10 cellular contexts compared by ENCODE assay signal in the genomic region with DNA sequence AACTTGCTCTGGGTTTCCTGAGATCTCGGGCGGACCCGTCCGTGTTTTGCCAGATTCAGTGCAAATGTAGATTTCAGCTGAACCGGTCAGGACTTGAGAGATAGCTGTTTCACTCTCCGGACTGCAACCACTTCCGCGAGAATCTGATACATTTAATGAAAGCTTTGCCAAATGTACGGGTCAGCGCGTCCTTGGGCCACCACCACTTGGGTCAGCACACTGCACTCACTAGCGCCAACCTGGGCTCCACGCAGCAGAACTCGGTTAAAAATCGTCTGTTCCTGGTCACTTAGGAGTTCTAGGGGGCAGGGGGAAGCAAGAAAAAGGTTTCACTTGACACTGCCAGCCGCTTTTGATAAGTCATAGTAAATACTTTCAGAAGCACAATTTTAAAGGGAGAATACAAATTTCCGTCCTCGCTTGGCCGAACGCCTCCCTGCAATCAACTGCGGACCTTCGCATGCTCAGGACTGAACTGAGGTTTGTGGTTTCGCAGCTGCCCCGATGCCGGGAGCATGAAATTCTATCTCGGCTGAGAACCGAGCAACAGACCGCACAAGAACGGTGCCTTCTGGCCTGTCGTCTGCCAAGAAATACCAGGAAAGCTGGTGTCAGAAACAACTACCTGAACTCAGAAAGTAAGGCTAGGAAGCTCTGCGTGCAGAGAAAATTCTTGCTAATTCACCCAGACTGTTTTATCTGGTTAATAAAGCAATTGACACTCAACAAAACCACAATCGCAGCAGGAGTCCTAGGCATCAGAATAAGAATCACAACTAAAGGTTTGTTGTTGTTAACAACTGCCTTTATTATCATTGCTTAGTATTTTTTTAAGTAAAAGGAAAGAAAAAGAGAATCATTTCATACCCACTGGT. TPM values are rescaled to one million over a fixed set of nuclear protein-coding genes. Genes with fewer than 3 reads are reported as not detected.
DNase-seq lines count a peak whose midpoint lies in the region; ATAC-seq and TF ChIP-seq lines count a peak whose summit lies in the region.
"Had no signal": no experiment of that assay in that cellular context is flagged by ENCODE, and none has a peak within 500 bp of the region (broad histone marks: within the 10 kb centered on the region; RNA-seq: fewer than 3 reads in every experiment).

No MANE protein-coding gene starts in this region.

- WGBS in HUES64: under 1% methylated on average over 32 of the region's 32 CpGs
- 2 to 4% methylated on average over 32 of the region's 32 CpGs for WGBS in body of pancreas, 2 donors
- WGBS in mesodermal cell (ENCODE audit: insufficient coverage in 2 of 2), 2 experiments: 0 to 1% methylated on average over 26 to 29 of the region's 32 CpGs

- H3K9me3 ChIP-seq in HUES64 (ENCODE audit: insufficient read depth, low read depth, low read length) (no peaks in the 10 kb centered on the region), body of pancreas (no peaks in the 10 kb centered on the region), mesodermal cell (ENCODE audit: control insufficient read depth, low read length) (no peaks in the 10 kb centered on the region)
- H3K9me3 ChIP-seq: left lung had no signal

- peak; percentile 24 for ATAC-seq in body of pancreas
- no peak for ATAC-seq in GM19463 (IDR thresholded peaks at IDR 0.05; ENCODE audit: unreplicated experiment)
- ATAC-seq in GM21528 (IDR thresholded peaks at IDR 0.05; ENCODE audit: low FRiP score, unreplicated experiment): no peak
- ATAC-seq in HG03460 (IDR thresholded peaks at IDR 0.05; ENCODE audit: unreplicated experiment): no peak
- ATAC-seq: left lung had no signal

- peak overlapping the region; percentile 25; the same call in 1 of the 2 replicates for H3K9ac ChIP-seq in HUES64 (ENCODE audit: low read depth, low read length)

- TF ChIP-seq CTCF in 22Rv1 (IDR thresholded peaks at IDR 0.05) (peak; percentile 28), body of pancreas (IDR thresholded peaks at IDR 0.05) (no peak)

- intact Hi-C loops in body of pancreas (cut with DNase I): no loop called here

- peak in 2 of 4 donors; percentile 12 to 39 for DNase-seq in body of pancreas
- DNase-seq in iPS-NIHi7 (ENCODE audit: extremely low spot score): no peak
- DNase-seq: left lung had no signal

- no peak for TF ChIP-seq POLR2A in body of pancreas (IDR thresholded peaks at IDR 0.05)

- H3K27me3 ChIP-seq in HUES64 (ENCODE audit: insufficient read depth, low read length): peaks cover 99% of the 10 kb centered on the region
- H3K27me3 ChIP-seq in body of pancreas: peaks cover 11 to 56% of the 10 kb centered on the region in 2 donors

- H3K4me3 ChIP-seq in HUES64 (ENCODE audit: low read length): peak overlapping the region; percentile 49
- no peak overlapping the region for H3K4me3 ChIP-seq in body of pancreas
- H3K4me3 ChIP-seq in mesodermal cell (ENCODE audit: extremely low read depth, insufficient read depth, low read length, poor library complexity, severe bottlenecking): peak overlapping the region; percentile 36
- H3K4me3 ChIP-seq: left lung had no signal

- peaks cover 56% of the 10 kb centered on the region for H3K4me1 ChIP-seq in HUES64 (ENCODE audit: insufficient read depth, low read length)
- H3K4me1 ChIP-seq in body of pancreas: peaks cover 38% of the 10 kb centered on the region
- peaks cover 12% of the 10 kb centered on the region for H3K4me1 ChIP-seq in mesodermal cell (ENCODE audit: control insufficient read depth, insufficient read depth, low read length, poor library complexity, severe bottlenecking)

- no peak overlapping the region for H3K27ac ChIP-seq in 22Rv1
- peak overlapping the region; percentile 49; the same call in 1 of the 2 replicates for H3K27ac ChIP-seq in HUES64 (ENCODE audit: low read depth, low read length)
- H3K27ac ChIP-seq in body of pancreas: peak overlapping the region in 2 of 4 donors; percentile 15 to 26
- H3K27ac ChIP-seq in mesodermal cell (ENCODE audit: low read depth, low read length, severe bottlenecking): no peak overlapping the region
- H3K27ac ChIP-seq: left lung had no signal

- H3K36me3 ChIP-seq in HUES64 (ENCODE audit: insufficient read depth, low read length) (no peaks in the 10 kb centered on the region), body of pancreas (replicated peaks in 1 of 2; ENCODE audit: insufficient read depth in 1 of 2, low read depth in 2 of 2) (no peaks in the 10 kb centered on the region), mesodermal cell (ENCODE audit: control insufficient read depth, insufficient read depth, low read length) (no peaks in the 10 kb centered on the region)
- H3K36me3 ChIP-seq: left lung had no signal

RNA-seq across cellular contexts. Expression of a gene that starts 4.2 kb away (rescaled TPM):
- polyA plus RNA-seq in HUES64 (2013, experiment 1 of 2): 0.90 TPM
- polyA plus RNA-seq in HUES64 (2013, experiment 2 of 2): 0.51 TPM
- total RNA-seq in body of pancreas: 1 to 10 TPM; 1.6 to 2.9 TPM
- polyA plus RNA-seq in mesodermal cell (2013, experiment 1 of 2): 32.5 TPM
- 25.2 TPM for polyA plus RNA-seq in mesodermal cell (2013, experiment 2 of 2)
- total RNA-seq: left lung, NCI-H460 had no signal

Comparison
In these comparisons a context has a peak if more than half of its experiments do, and no peak if none do; other contexts are left out.
1. H3K4me3 ChIP-seq: peak in HUES64 (single experiment) and mesodermal cell (single experiment); none in body of pancreas (0 of 2).